Comparison of ENCODE assay signal across 17 cellular contexts in genomic region chr11:86483591-86484163, GRCh38.
DNase-seq lines count a peak whose midpoint lies in the region; ATAC-seq and TF ChIP-seq lines count a peak whose summit lies in the region.
"Had no signal": no experiment of that assay in that cellular context is flagged by ENCODE, and none has a peak within 500 bp of the region (broad histone marks: within the 10 kb centered on the region; RNA-seq: fewer than 3 reads in every experiment).

No MANE protein-coding gene starts in this region.

- no peak overlapping the region for H3K4me3 ChIP-seq in lung
- H3K4me3 ChIP-seq in stomach smooth muscle (ENCODE audit: low read length in 2 of 2), result no peak overlapping the region

- H3K27me3 ChIP-seq in lung (ENCODE audit: control insufficient read depth, insufficient read depth) (no peaks in the 10 kb centered on the region), stomach smooth muscle (ENCODE audit: control insufficient read depth in 1 of 2, insufficient read depth in 2 of 2, low read length in 2 of 2) (no peaks in the 10 kb centered on the region)
- H3K27me3 ChIP-seq: neutrophil had no signal

- no peaks in the 10 kb centered on the region for H3K27me3 Mint-ChIP-seq in MCF 10A (ENCODE audit: insufficient read depth, unreplicated experiment)
- H3K27me3 Mint-ChIP-seq: stimulated activated naive CD8-positive, alpha-beta T cell treated with anti-CD3 and anti-CD28 coated beads, Interleukin-15, Interleukin-2, amounts not matched to agents 100 ng/mL and 50 ng/mL, for 24 hours had no signal

- intact Hi-C loops in MCF 10A (cut with micrococcal nuclease) (loop anchor here (5.0 kb wide), 1 partner anchor 39 kb away; no protein-coding TSS in a partner anchor), head of caudate nucleus (cut with DNase I) (no loop called here)

- peaks cover 6% of the 10 kb centered on the region for H3K36me3 Mint-ChIP-seq in MCF 10A (ENCODE audit: insufficient read depth, unreplicated experiment)
- H3K36me3 Mint-ChIP-seq: activated naive CD8-positive, alpha-beta T cell treated with anti-CD3 and anti-CD28 coated beads for 36 hours had no signal

- no peak overlapping the region for H3K4me3 Mint-ChIP-seq in MCF 10A (ENCODE audit: unreplicated experiment)
- H3K4me3 Mint-ChIP-seq: activated naive CD8-positive, alpha-beta T cell treated with anti-CD3 and anti-CD28 coated beads for 36 hours; stimulated activated naive CD8-positive, alpha-beta T cell treated with anti-CD3 and anti-CD28 coated beads, Interleukin-15, Interleukin-2, amounts not matched to agents 100 ng/mL and 50 ng/mL, for 24 hours had no signal

- peak overlapping the region; percentile 39 for H3K27ac Mint-ChIP-seq in MCF 10A (ENCODE audit: low read depth, unreplicated experiment)
- H3K27ac Mint-ChIP-seq: activated naive CD8-positive, alpha-beta T cell treated with anti-CD3 and anti-CD28 coated beads for 36 hours; stimulated activated naive CD8-positive, alpha-beta T cell treated with anti-CD3 and anti-CD28 coated beads, Interleukin-15, Interleukin-2, amounts not matched to agents 100 ng/mL and 50 ng/mL, for 24 hours had no signal

- H3K4me1 ChIP-seq in lung (ENCODE audit: control insufficient read depth in 2 of 2, insufficient read depth in 2 of 2, low read length in 2 of 2), result peaks cover 2 to 5% of the 10 kb centered on the region in 2 donors
- H3K4me1 ChIP-seq in stomach smooth muscle (ENCODE audit: control insufficient read depth, insufficient read depth, low read length), result peaks cover 16% of the 10 kb centered on the region

- H3K36me3 ChIP-seq in lung (ENCODE audit: control insufficient read depth in 2 of 2, insufficient read depth in 2 of 2, low read length in 2 of 2), result peaks cover 0 to 2% of the 10 kb centered on the region in 2 donors
- peaks cover 4 to 6% of the 10 kb centered on the region in 2 donors for H3K36me3 ChIP-seq in stomach smooth muscle (ENCODE audit: control insufficient read depth in 2 of 2, insufficient read depth in 2 of 2, low read length in 2 of 2)
- H3K36me3 ChIP-seq: neutrophil had no signal

- H3K9me3 ChIP-seq in lung (ENCODE audit: control insufficient read depth in 2 of 2, insufficient read depth in 1 of 2, low read length in 1 of 2), result no peaks in the 10 kb centered on the region
- no peaks in the 10 kb centered on the region for H3K9me3 ChIP-seq in stomach smooth muscle (ENCODE audit: control insufficient read depth in 2 of 2, low read length in 2 of 2)
- H3K9me3 ChIP-seq: neutrophil had no signal

- DNase-seq in NCI-H69 (lab: John Stamatoyannopoulos, UW) (peak; percentile 91), MCF 10A (ENCODE audit: unreplicated experiment) (no peak), lung (ENCODE audit: low spot score) (no peak), head of caudate nucleus (no peak), UCSD-AML1 (lab: John Stamatoyannopoulos, UW; ENCODE audit: unreplicated experiment) (no peak), DMS53 (lab: John Stamatoyannopoulos, UW) (no peak)
- no peak for DNase-seq in activated CD4-positive, alpha-beta T cell treated with anti-CD3 and anti-CD28 coated beads for 48 hours
- DNase-seq: activated naive CD8-positive, alpha-beta T cell treated with anti-CD3 and anti-CD28 coated beads for 36 hours; kidney; NCI-H1092 treated with DMSO at 0.1 percent for 48 hours; NCI-H748 treated with DMSO at 0.1 percent for 48 hours; stimulated activated CD4-positive, alpha-beta T cell treated with anti-CD3 and anti-CD28 coated beads, Interleukin-2, amount 100 ng/mL, for 48 hours had no signal

- no TSS peak for BruUV-seq in MCF 10A (replicated peaks; lab: Mats Ljungman, UMichigan)

- CTCF ChIA-PET in MCF 10A (lab: Yijun Ruan, JAX), result interaction anchor here (0.6 to 3.7 kb wide), 7 partner anchors 18 to 135 kb away, joined by 3 to 18 read pairs (median 3); no protein-coding TSS in a partner anchor

- H3K27ac ChIP-seq in lung (ENCODE audit: low read depth in 1 of 2, low read length in 1 of 2) (peak overlapping the region; percentile 1 to 72), stomach smooth muscle (ENCODE audit: low read length) (peak overlapping the region; percentile 41)
- H3K27ac ChIP-seq: C4-2B, neutrophil, VCaP had no signal

- H3K4me1 Mint-ChIP-seq in MCF 10A (ENCODE audit: insufficient read depth, unreplicated experiment), result peaks cover 36% of the 10 kb centered on the region

- TF ChIP-seq CTCF in MCF 10A (IDR thresholded peaks at IDR 0.05; ENCODE audit: unreplicated experiment) (no peak), lung (IDR thresholded peaks at IDR 0.05; ENCODE audit: control extremely low read depth, extremely low read depth) (no peak)

- H3K9me3 Mint-ChIP-seq in MCF 10A (ENCODE audit: unreplicated experiment), result no peaks in the 10 kb centered on the region
- H3K9me3 Mint-ChIP-seq: activated naive CD8-positive, alpha-beta T cell treated with anti-CD3 and anti-CD28 coated beads for 36 hours; stimulated activated naive CD8-positive, alpha-beta T cell treated with anti-CD3 and anti-CD28 coated beads, Interleukin-15, Interleukin-2, amounts not matched to agents 100 ng/mL and 50 ng/mL, for 24 hours had no signal

- WGBS in lung, 2 donors, result 61 to 82% methylated on average over 5 of the region's 5 CpGs

- no peak overlapping the region for H3K9ac ChIP-seq in stomach smooth muscle (ENCODE audit: low read length in 2 of 2)

- POLR2A ChIA-PET in MCF 10A (lab: Yijun Ruan, JAX), result interaction anchor here (1.0 to 1.2 kb wide), 5 partner anchors 13 to 76 kb away, joined by 3 read pairs; no protein-coding TSS in a partner anchor

- no peak for ATAC-seq in lung (ENCODE audit: insufficient read depth, low FRiP score)
